ENCODE assay signal across 8 cellular contexts in genomic region chr12:130879212-130879686, GRCh38. TPM values are rescaled to one million over a fixed set of nuclear protein-coding genes. Genes with fewer than 3 reads are reported as not detected.
DNase-seq lines count a peak whose midpoint lies in the region; ATAC-seq lines count a peak whose summit lies in the region.

No MANE protein-coding gene starts in this region.

- H3K18ac ChIP-seq in neuronal stem cell (ENCODE audit: low read length), result no peak overlapping the region

- no peak overlapping the region for H2BK5ac ChIP-seq in neuronal stem cell (ENCODE audit: low read length)

- peaks cover 22 to 38% of the 10 kb centered on the region in 2 donors for H3K36me3 ChIP-seq in neuronal stem cell (replicated peaks in 1 of 2; ENCODE audit: control insufficient read depth in 2 of 2, insufficient read depth in 2 of 2, low read length in 2 of 2)

- H2AFZ ChIP-seq in neuronal stem cell (ENCODE audit: low read length), result no peak overlapping the region

- peaks cover 2% of the 10 kb centered on the region in 2 donors for H3K4me1 ChIP-seq in neuronal stem cell (ENCODE audit: control insufficient read depth in 2 of 2, insufficient read depth in 1 of 2, low read depth in 1 of 2, low read length in 2 of 2)

- H3K9ac ChIP-seq in neuronal stem cell (ENCODE audit: low read depth, low read length, poor library complexity), result no peak overlapping the region

- H3K23ac ChIP-seq in neuronal stem cell (ENCODE audit: low read depth, low read length, poor library complexity), result no peak overlapping the region

- no peak overlapping the region for H2BK12ac ChIP-seq in neuronal stem cell (ENCODE audit: low read length)

- no peak overlapping the region for H2AK5ac ChIP-seq in neuronal stem cell (ENCODE audit: low read depth, low read length)

- no peak overlapping the region for H2BK15ac ChIP-seq in neuronal stem cell (ENCODE audit: low read length)

- no peaks in the 10 kb centered on the region for H3K27me3 ChIP-seq in neuronal stem cell (ENCODE audit: control insufficient read depth in 3 of 3, insufficient read depth in 3 of 3, low read depth in 1 of 3, low read length in 3 of 3)

- no peak overlapping the region for H3K14ac ChIP-seq in neuronal stem cell (ENCODE audit: low read length)

- ATAC-seq in GM18868 (IDR thresholded peaks at IDR 0.05; ENCODE audit: unreplicated experiment) (peak; percentile 86), HG02938 (IDR thresholded peaks at IDR 0.05; ENCODE audit: unreplicated experiment) (peak; percentile 74)

- WGBS in neuronal stem cell (ENCODE audit: extremely low coverage in 2 of 2, insufficient read length in 2 of 2, insufficient replicate concordance in 1 of 2), 2 donors, result no CpG with 5 or more reads among the region's 13 CpGs

- H3K9me3 ChIP-seq in neuronal stem cell (replicated peaks in 1 of 2; ENCODE audit: control insufficient read depth in 2 of 2, insufficient read depth in 1 of 2, low read depth in 1 of 2, low read length in 2 of 2), result no peaks in the 10 kb centered on the region

- no peak overlapping the region for H3K4me3 ChIP-seq in neuronal stem cell (ENCODE audit: low read length in 2 of 2)

- DNase-seq in CD1c-positive myeloid dendritic cell (ENCODE audit: extremely low spot score) (peak; percentile 15), SIG-M5 treated with dmso at 0.1 percent for 504 hours (lab: John Stamatoyannopoulos, UW; ENCODE audit: unreplicated experiment) (peak; percentile 67), cerebellar nuclear complex (lab: John Stamatoyannopoulos, UW) (no peak), neuronal stem cell (ENCODE audit: low spot score) (no peak), NCI-H1930 (lab: John Stamatoyannopoulos, UW) (no peak)
- no peak for DNase-seq in NK-92 treated with Interleukin-12 subunit alpha and Interleukin-12 subunit beta, amount 100 ng/mL, for 24 hours (lab: John Stamatoyannopoulos, UW)

- H4K91ac ChIP-seq in neuronal stem cell (ENCODE audit: low read depth, low read length, poor library complexity), result no peak overlapping the region

- H3K27ac ChIP-seq in neuronal stem cell (replicated peaks; ENCODE audit: low read length), result no peak overlapping the region

- no peak overlapping the region for H4K8ac ChIP-seq in neuronal stem cell (ENCODE audit: low read depth, low read length)

- H2BK120ac ChIP-seq in neuronal stem cell (ENCODE audit: low read depth, low read length), result no peak overlapping the region

- peaks cover 2% of the 10 kb centered on the region for H3K79me1 ChIP-seq in neuronal stem cell (ENCODE audit: low read depth, low read length)

- H3K4me2 ChIP-seq in neuronal stem cell (ENCODE audit: insufficient read depth, low read length, poor library complexity, severe bottlenecking), result no peak overlapping the region

- no peak overlapping the region for H3K4ac ChIP-seq in neuronal stem cell (ENCODE audit: low read length)

RNA-seq across cellular contexts. Expression of gene RAN, which starts 7.4 kb away (rescaled TPM):
- polyA plus RNA-seq in neuronal stem cell (2013, experiment 1 of 2), result 728 TPM
- 721 TPM for polyA plus RNA-seq in neuronal stem cell (2013, experiment 2 of 2)

RNA-seq across cellular contexts. Expression of gene STX2, which starts 40.2 kb away (rescaled TPM):
- 26.0 TPM for polyA plus RNA-seq in neuronal stem cell (2013, experiment 1 of 2)
- polyA plus RNA-seq in neuronal stem cell (2013, experiment 2 of 2), result 28.0 TPM

Comparison
In these comparisons a context has a peak if more than half of its experiments do, and no peak if none do; other contexts are left out.
1. DNase-seq: peak in CD1c-positive myeloid dendritic cell (single experiment) and SIG-M5 treated with dmso at 0.1 percent for 504 hours (single experiment); none in cerebellar nuclear complex (0 of 2), neuronal stem cell (single experiment), NK-92 treated with Interleukin-12 subunit alpha and Interleukin-12 subunit beta, amount 100 ng/mL, for 24 hours (single experiment) and NCI-H1930 (0 of 2).